ENCODE assay signal across 1 cellular context in the genomic region with DNA sequence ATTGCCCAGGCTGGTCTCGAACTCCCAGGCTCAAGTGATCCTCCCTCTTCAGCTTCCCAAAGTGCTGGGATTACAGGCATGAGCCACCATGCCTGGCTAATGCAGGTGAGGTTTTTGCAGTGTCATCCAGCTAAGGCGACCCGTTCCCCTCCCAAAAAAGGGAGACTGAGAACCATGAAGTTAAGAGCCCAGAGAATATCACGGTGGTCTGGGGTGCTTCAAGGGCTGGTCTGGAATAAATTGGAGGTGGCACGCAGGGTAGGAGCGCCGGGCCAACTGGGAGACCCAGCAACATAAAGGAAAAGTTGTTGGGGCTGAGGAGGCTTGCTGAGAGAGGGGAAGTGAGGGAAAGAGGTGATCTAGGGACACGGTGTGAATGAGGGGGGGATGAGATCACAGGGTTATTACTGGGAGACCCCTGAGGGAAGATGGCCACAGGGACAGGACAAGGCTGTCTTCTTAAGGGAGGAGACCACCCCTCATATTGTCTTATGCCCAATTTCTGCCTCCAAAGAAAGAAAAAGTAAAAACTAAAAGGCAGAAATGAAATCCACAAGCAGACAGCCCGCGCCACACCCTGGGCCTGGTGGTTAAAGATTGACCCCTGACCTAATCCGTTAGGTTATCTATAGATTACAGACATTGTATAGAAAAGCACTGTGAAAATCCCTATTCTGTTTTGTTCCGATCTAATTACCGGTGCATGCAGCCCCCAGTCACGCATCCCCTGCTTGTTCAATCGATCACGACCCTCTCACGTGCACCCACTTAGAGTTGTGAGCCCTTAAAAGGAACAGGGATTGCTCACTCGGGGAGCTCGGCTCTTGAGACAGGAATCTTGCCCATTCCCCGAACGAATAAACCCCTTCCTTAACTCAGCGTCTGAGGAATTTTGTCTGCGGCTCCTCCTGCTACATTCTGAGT.
TF ChIP-seq lines count a peak whose summit lies in the region.

No MANE protein-coding gene starts in this region.

TF ChIP-seq in GM12878, 131 proteins besides CTCF, POLR2A, EP300 and RAD21:
- 0 out of 2 replicates have a peak, but pooled peaks have one; percentile 5 for TF ChIP-seq NR2F1 (conservative IDR thresholded peaks at IDR 0.05)
- 0 out of 2 replicates have a peak, but pooled peaks have one; percentile 39 for TF ChIP-seq MLLT1 (IDR thresholded peaks at IDR 0.05)
